22 cellular contexts compared by ENCODE assay signal in the genomic region with DNA sequence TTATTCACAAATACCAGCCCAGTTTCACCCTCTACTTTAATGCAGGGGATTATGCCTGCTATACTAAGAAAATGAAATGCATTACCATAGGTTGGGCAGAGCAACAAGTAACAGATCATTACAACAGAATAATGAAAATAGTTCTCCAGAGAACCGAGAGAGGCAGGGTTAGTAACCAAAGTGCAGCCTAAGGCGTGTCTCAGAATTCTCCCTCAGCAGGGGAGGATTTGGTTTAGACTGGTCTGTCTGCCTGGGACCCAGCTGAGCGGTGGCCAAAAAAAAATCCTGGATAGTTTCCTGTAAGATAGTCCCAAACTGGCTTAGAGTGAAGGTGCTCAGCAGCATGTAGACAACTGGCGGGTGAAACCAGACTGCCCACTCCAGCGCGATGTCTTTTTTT. TPM values are rescaled to one million over a fixed set of nuclear protein-coding genes. Genes with fewer than 3 reads are reported as not detected.
DNase-seq lines count a peak whose midpoint lies in the region; ATAC-seq and TF ChIP-seq lines count a peak whose summit lies in the region.
"Had no signal": no experiment of that assay in that cellular context is flagged by ENCODE, and none has a peak within 500 bp of the region (broad histone marks: within the 10 kb centered on the region; RNA-seq: fewer than 3 reads in every experiment).

No MANE protein-coding gene starts in this region.

- POLR2A ChIA-PET in A673 (lab: Charles Lee; ENCODE audit: low non-redundant PET): no interaction called here
- POLR2A ChIA-PET in CD4-positive, alpha-beta memory T cell (lab: Charles Lee; ENCODE audit: partially characterized antibody): interaction anchor here (1.2 kb wide), 1 partner anchor 10 kb away, joined by 4 read pairs; no protein-coding TSS in a partner anchor

- H3K27me3 Mint-ChIP-seq in CD4-positive, alpha-beta memory T cell: no peaks in the 10 kb centered on the region
- H3K27me3 Mint-ChIP-seq: T-cell had no signal

- peaks cover 0 to under 1% of the 10 kb centered on the region in 2 donors for H3K36me3 Mint-ChIP-seq in CD4-positive, alpha-beta memory T cell

- CTCF ChIA-PET in A673 (lab: Charles Lee): no interaction called here
- CTCF ChIA-PET in CD4-positive, alpha-beta memory T cell (lab: Charles Lee; ENCODE audit: partially characterized antibody): interaction anchor here (1.1 kb wide), 1 partner anchor 25 kb away, joined by 3 read pairs; no protein-coding TSS in a partner anchor

- no peaks in the 10 kb centered on the region for H3K4me1 ChIP-seq in A673 (ENCODE audit: insufficient read depth, low read length, poor library complexity, severe bottlenecking)
- H3K4me1 ChIP-seq in HAP-1: peaks cover 24% of the 10 kb centered on the region
- no peaks in the 10 kb centered on the region for H3K4me1 ChIP-seq in lung (ENCODE audit: control insufficient read depth in 2 of 2, insufficient read depth in 2 of 2, low read length in 2 of 2)
- H3K4me1 ChIP-seq in CD4-positive, alpha-beta memory T cell (ENCODE audit: insufficient read depth, low read length): no peaks in the 10 kb centered on the region
- H3K4me1 ChIP-seq: colonic mucosa, gastroesophageal sphincter had no signal

- no peak for TF ChIP-seq CTCF in A673 (conservative IDR thresholded peaks at IDR 0.05; ENCODE audit: low read depth, low read length)
- TF ChIP-seq CTCF in astrocyte of the spinal cord (IDR thresholded peaks at IDR 0.05; ENCODE audit: low read depth, low read length): no peak
- no peak for TF ChIP-seq CTCF in lung (IDR thresholded peaks at IDR 0.05; ENCODE audit: control extremely low read depth, extremely low read depth)

- H3K27ac ChIP-seq in A673 (ENCODE audit: low read depth, low read length, poor library complexity, severe bottlenecking): no peak overlapping the region
- no peak overlapping the region for H3K27ac ChIP-seq in lung (ENCODE audit: low read depth in 1 of 2, low read length in 1 of 2)
- H3K27ac ChIP-seq in CD4-positive, alpha-beta memory T cell (ENCODE audit: low read depth, low read length): no peak overlapping the region
- H3K27ac ChIP-seq: colonic mucosa, gastroesophageal sphincter, parathyroid adenoma, skin epidermis had no signal

- peak; percentile 32 for ATAC-seq in lung (ENCODE audit: insufficient read depth, low FRiP score)
- ATAC-seq in HG03378 (IDR thresholded peaks at IDR 0.05; ENCODE audit: unreplicated experiment): no peak
- ATAC-seq in stimulated activated naive CD8-positive, alpha-beta T cell treated with anti-CD3 and anti-CD28 coated beads, Interleukin-15, Interleukin-2, amounts not matched to agents 100 U/mL and 50 U/mL, for 24 hours: no peak
- ATAC-seq: gastroesophageal sphincter, T-cell had no signal

- H3K36me3 ChIP-seq in A673 (ENCODE audit: insufficient read depth, low read length, poor library complexity, severe bottlenecking): no peaks in the 10 kb centered on the region
- H3K36me3 ChIP-seq in HAP-1 (replicated peaks): no peaks in the 10 kb centered on the region
- H3K36me3 ChIP-seq in lung (ENCODE audit: control insufficient read depth in 2 of 2, insufficient read depth in 2 of 2, low read length in 2 of 2): no peaks in the 10 kb centered on the region
- no peaks in the 10 kb centered on the region for H3K36me3 ChIP-seq in CD4-positive, alpha-beta memory T cell (ENCODE audit: insufficient read depth, low read length)
- H3K36me3 ChIP-seq: colonic mucosa had no signal

- no peak overlapping the region for H3K4me3 Mint-ChIP-seq in CD4-positive, alpha-beta memory T cell
- H3K4me3 Mint-ChIP-seq: activated naive CD4-positive, alpha-beta T cell treated with anti-CD3 and anti-CD28 coated beads for 36 hours; T-cell had no signal

- in situ Hi-C loops in HAP-1 (cut with MboI; ENCODE audit: low sequenced_read_pairs) (no loop called here), astrocyte of the spinal cord (cut with HindIII; ENCODE audit: low sequenced_read_pairs) (no loop called here)

- H3K4me1 Mint-ChIP-seq in CD4-positive, alpha-beta memory T cell: peaks cover 0 to 1% (median 0%) of the 10 kb centered on the region in 4 donors
- H3K4me1 Mint-ChIP-seq: T-cell had no signal

- H3K4me3 ChIP-seq in A673 (ENCODE audit: low read depth, low read length, poor library complexity, severe bottlenecking) (no peak overlapping the region), HAP-1 (no peak overlapping the region), astrocyte of the spinal cord (ENCODE audit: low read depth, low read length) (no peak overlapping the region), lung (no peak overlapping the region)
- no peak overlapping the region for H3K4me3 ChIP-seq in CD4-positive, alpha-beta memory T cell (ENCODE audit: low read length in 2 of 2)
- H3K4me3 ChIP-seq: colonic mucosa, gastroesophageal sphincter, skin epidermis had no signal

- H3K27me3 ChIP-seq in A673 (replicated peaks; ENCODE audit: insufficient read depth, low read depth, low read length, poor library complexity) (no peaks in the 10 kb centered on the region), HAP-1 (ENCODE audit: low read depth) (no peaks in the 10 kb centered on the region), lung (ENCODE audit: control insufficient read depth, insufficient read depth) (no peaks in the 10 kb centered on the region)
- H3K27me3 ChIP-seq in CD4-positive, alpha-beta memory T cell (ENCODE audit: insufficient read depth, low read length): no peaks in the 10 kb centered on the region
- H3K27me3 ChIP-seq: colonic mucosa, gastroesophageal sphincter had no signal

- H3K9me3 ChIP-seq in A673 (ENCODE audit: low read depth, low read length, poor library complexity, severe bottlenecking) (no peaks in the 10 kb centered on the region), HAP-1 (no peaks in the 10 kb centered on the region), lung (ENCODE audit: control insufficient read depth in 2 of 2, insufficient read depth in 1 of 2, low read length in 1 of 2) (no peaks in the 10 kb centered on the region)
- no peaks in the 10 kb centered on the region for H3K9me3 ChIP-seq in CD4-positive, alpha-beta memory T cell (ENCODE audit: control insufficient read depth in 1 of 2, low read length in 2 of 2)
- H3K9me3 ChIP-seq: colonic mucosa, gastroesophageal sphincter had no signal

- peaks cover 0 to 3% (median 0%) of the 10 kb centered on the region in 8 donors for H3K9me3 Mint-ChIP-seq in CD4-positive, alpha-beta memory T cell
- H3K9me3 Mint-ChIP-seq: activated naive CD4-positive, alpha-beta T cell treated with anti-CD3 and anti-CD28 coated beads for 36 hours; T-cell had no signal

- H3K27ac Mint-ChIP-seq in CD4-positive, alpha-beta memory T cell: no peak overlapping the region
- H3K27ac Mint-ChIP-seq: activated naive CD4-positive, alpha-beta T cell treated with anti-CD3 and anti-CD28 coated beads for 36 hours; T-cell had no signal

- intact Hi-C loops in A673 (cut with micrococcal nuclease; ENCODE audit: unreplicated experiment): no loop called here
- intact Hi-C loops in CD4-positive, alpha-beta memory T cell (cut with micrococcal nuclease): no loop called here

- DNase-seq in A673 (ENCODE audit: low spot score) (peak; percentile 41), HAP-1 (ENCODE audit: low spot score in 2 of 2) (peak; percentile 45 to 60), astrocyte of the spinal cord (ENCODE audit: low read depth, low spot score) (peak; percentile 56), lung (ENCODE audit: low spot score) (no peak), NCI-H1105 (lab: John Stamatoyannopoulos, UW) (no peak)
- DNase-seq in CD4-positive, alpha-beta memory T cell: no peak
- DNase-seq in stimulated activated naive CD8-positive, alpha-beta T cell treated with anti-CD3 and anti-CD28 coated beads, Interleukin-15, Interleukin-2, amounts not matched to agents 100 U/mL and 50 U/mL, for 24 hours: no peak
- DNase-seq: activated CD4-positive, alpha-beta T cell treated with anti-CD3 and anti-CD28 coated beads, Interleukin-2, amount 50 U/mL, for 48 hours; activated naive CD4-positive, alpha-beta T cell treated with anti-CD3 and anti-CD28 coated beads for 36 hours; activated T-cell treated with anti-CD3 and anti-CD28 coated beads for 4 hours; aorta; colonic mucosa; NCI-H1436; NCI-H446; SHP77; stimulated activated CD4-positive, alpha-beta T cell treated with anti-CD3 and anti-CD28 coated beads, Interleukin-4, amount 100 ng/mL, for 24 hours; substantia nigra; T-cell had no signal

- 64 to 83% methylated on average over 6 of the region's 6 CpGs for WGBS in lung, 2 donors

- BruUV-seq in A673 (replicated peaks; lab: Mats Ljungman, UMichigan): no TSS peak

RNA-seq across cellular contexts. Expression of a gene that starts 30.8 kb away (rescaled TPM):
- total RNA-seq in A673 (2021) (5.4 and 5.5 TPM in 2 replicates), lung (100 to 1,000 TPM in 1 of 2 donors, 10 to 100 TPM in 1; 34.4 to 105 TPM)
- 10 to 100 TPM; 20.9 to 42.6 TPM for polyA plus RNA-seq in lung
- total RNA-seq in CD4-positive, alpha-beta memory T cell: 100 to 1,000 TPM; 230 to 235 TPM
- 10 to 100 TPM; 34.8 to 69.7 TPM for polyA plus RNA-seq in CD4-positive, alpha-beta memory T cell

Comparison
In these comparisons a context has a peak if more than half of its experiments do, and no peak if none do; other contexts are left out.
1. DNase-seq: peak in A673 (single experiment), HAP-1 (2 of 2) and astrocyte of the spinal cord (single experiment); none in lung (single experiment), NCI-H1105 (single experiment), CD4-positive, alpha-beta memory T cell (0 of 5) and stimulated activated naive CD8-positive, alpha-beta T cell treated with anti-CD3 and anti-CD28 coated beads, Interleukin-15, Interleukin-2, amounts not matched to agents 100 U/mL and 50 U/mL, for 24 hours (single experiment).